1 cellular context compared by ENCODE assay signal in genomic region chr3:11643212-11644087, GRCh38.
TF ChIP-seq lines count a peak whose summit lies in the region.

TSS of gene VGLL4 (minus strand) at chr3:11643915. CDS start at chr3:11643518, 397 bp downstream.

TF ChIP-seq in HepG2, 621 proteins besides CTCF, POLR2A, EP300 and RAD21 (continued from another document and continues in another):
- no peak for TF ChIP-seq BCLAF1 (IDR thresholded peaks at IDR 0.05)
- TF ChIP-seq HMGA1 (CRISPR knock-in tag; conservative IDR thresholded peaks at IDR 0.05) = no peak
- TF ChIP-seq HMGXB4 (CRISPR knock-in tag; IDR thresholded peaks at IDR 0.05; ENCODE audit: borderline replicate concordance in 1 of 2, low read depth in 1 of 2) = peak in 1 of 2 experiments; percentile 34; a peak in 2 of 4 replicates
- no peak for TF ChIP-seq ZNF251 (CRISPR knock-in tag; IDR thresholded peaks at IDR 0.05)
- TF ChIP-seq HNRNPK (IDR thresholded peaks at IDR 0.05; ENCODE audit: low read depth, low read length, poor library complexity, severe bottlenecking) = no peak
- 0 out of 2 replicates have a peak, but pooled peaks have one; percentile 64 for TF ChIP-seq ZNF713 (CRISPR knock-in tag; IDR thresholded peaks at IDR 0.05)
- no peak for TF ChIP-seq CEBPB (IDR thresholded peaks at IDR 0.05; ENCODE audit: borderline replicate concordance, low read depth, low read length)
- TF ChIP-seq KLF9 (CRISPR knock-in tag; IDR thresholded peaks at IDR 0.05; ENCODE audit: low read depth) = 0 out of 2 replicates have a peak, but pooled peaks have one; percentile 20
- TF ChIP-seq ZC3H4 (CRISPR knock-in tag; IDR thresholded peaks at IDR 0.05; ENCODE audit: borderline replicate concordance) = no peak
- no peak for TF ChIP-seq CCAR2 (optimal IDR thresholded peaks at IDR 0.05; ENCODE audit: low read depth, low read length)
- TF ChIP-seq, protein P1, sequence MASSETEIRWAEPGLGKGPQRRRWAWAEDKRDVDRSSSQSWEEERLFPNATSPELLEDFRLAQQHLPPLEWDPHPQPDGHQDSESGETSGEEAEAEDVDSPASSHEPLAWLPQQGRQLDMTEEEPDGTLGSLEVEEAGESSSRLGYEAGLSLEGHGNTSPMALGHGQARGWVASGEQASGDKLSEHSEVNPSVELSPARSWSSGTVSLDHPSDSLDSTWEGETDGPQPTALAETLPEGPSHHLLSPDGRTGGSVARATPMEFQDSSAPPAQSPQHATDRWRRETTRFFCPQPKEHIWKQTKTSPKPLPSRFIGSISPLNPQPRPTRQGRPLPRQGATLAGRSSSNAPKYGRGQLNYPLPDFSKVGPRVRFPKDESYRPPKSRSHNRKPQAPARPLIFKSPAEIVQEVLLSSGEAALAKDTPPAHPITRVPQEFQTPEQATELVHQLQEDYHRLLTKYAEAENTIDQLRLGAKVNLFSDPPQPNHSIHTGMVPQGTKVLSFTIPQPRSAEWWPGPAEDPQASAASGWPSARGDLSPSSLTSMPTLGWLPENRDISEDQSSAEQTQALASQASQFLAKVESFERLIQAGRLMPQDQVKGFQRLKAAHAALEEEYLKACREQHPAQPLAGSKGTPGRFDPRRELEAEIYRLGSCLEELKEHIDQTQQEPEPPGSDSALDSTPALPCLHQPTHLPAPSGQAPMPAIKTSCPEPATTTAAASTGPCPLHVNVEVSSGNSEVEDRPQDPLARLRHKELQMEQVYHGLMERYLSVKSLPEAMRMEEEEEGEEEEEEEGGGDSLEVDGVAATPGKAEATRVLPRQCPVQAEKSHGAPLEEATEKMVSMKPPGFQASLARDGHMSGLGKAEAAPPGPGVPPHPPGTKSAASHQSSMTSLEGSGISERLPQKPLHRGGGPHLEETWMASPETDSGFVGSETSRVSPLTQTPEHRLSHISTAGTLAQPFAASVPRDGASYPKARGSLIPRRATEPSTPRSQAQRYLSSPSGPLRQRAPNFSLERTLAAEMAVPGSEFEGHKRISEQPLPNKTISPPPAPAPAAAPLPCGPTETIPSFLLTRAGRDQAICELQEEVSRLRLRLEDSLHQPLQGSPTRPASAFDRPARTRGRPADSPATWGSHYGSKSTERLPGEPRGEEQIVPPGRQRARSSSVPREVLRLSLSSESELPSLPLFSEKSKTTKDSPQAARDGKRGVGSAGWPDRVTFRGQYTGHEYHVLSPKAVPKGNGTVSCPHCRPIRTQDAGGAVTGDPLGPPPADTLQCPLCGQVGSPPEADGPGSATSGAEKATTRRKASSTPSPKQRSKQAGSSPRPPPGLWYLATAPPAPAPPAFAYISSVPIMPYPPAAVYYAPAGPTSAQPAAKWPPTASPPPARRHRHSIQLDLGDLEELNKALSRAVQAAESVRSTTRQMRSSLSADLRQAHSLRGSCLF (CRISPR knock-in tag; IDR thresholded peaks at IDR 0.05; ENCODE audit: borderline replicate concordance) = no peak
- TF ChIP-seq THRA (CRISPR knock-in tag; IDR thresholded peaks at IDR 0.05; ENCODE audit: borderline replicate concordance) = no peak
- TF ChIP-seq RFXANK (CRISPR knock-in tag; IDR thresholded peaks at IDR 0.05) = no peak
- TF ChIP-seq ZFYVE20 (CRISPR knock-in tag; IDR thresholded peaks at IDR 0.05; ENCODE audit: borderline replicate concordance, low read depth) = no peak
- TF ChIP-seq PRDM10 (CRISPR knock-in tag; IDR thresholded peaks at IDR 0.05; ENCODE audit: low read depth) = no peak
- TF ChIP-seq ETV6 (CRISPR knock-in tag; conservative IDR thresholded peaks at IDR 0.05) = no peak
- no peak for TF ChIP-seq ZNF160 (CRISPR knock-in tag; IDR thresholded peaks at IDR 0.05)
- no peak for TF ChIP-seq TEAD2 (CRISPR knock-in tag; IDR thresholded peaks at IDR 0.05)
- no peak for TF ChIP-seq ZNF562 (CRISPR knock-in tag; IDR thresholded peaks at IDR 0.05; ENCODE audit: borderline replicate concordance)
- TF ChIP-seq ATF3 (CRISPR knock-in tag; IDR thresholded peaks at IDR 0.05) = no peak
- TF ChIP-seq, protein P2, sequence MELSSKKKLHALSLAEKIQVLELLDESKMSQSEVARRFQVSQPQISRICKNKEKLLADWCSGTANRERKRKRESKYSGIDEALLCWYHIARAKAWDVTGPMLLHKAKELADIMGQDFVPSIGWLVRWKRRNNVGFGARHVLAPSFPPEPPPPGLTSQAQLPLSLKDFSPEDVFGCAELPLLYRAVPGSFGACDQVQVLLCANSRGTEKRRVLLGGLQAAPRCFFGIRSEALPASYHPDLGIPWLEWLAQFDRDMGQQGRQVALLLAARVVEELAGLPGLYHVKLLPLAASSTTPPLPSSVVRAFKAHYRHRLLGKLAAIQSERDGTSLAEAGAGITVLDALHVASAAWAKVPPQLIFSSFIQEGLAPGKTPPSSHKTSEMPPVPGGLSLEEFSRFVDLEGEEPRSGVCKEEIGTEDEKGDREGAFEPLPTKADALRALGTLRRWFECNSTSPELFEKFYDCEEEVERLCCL (CRISPR knock-in tag; IDR thresholded peaks at IDR 0.05; ENCODE audit: borderline replicate concordance) = peak; percentile 19; the same call in 1 of the 2 replicates
- no peak for TF ChIP-seq ADNP (CRISPR knock-in tag; IDR thresholded peaks at IDR 0.05)
- TF ChIP-seq DR1 (CRISPR knock-in tag; IDR thresholded peaks at IDR 0.05) = peak; percentile 32; the same call in 1 of the 2 replicates
- TF ChIP-seq ZSCAN31 (CRISPR knock-in tag; IDR thresholded peaks at IDR 0.05; ENCODE audit: low read depth) = no peak
- TF ChIP-seq KAT2B (IDR thresholded peaks at IDR 0.05; ENCODE audit: borderline replicate concordance, low read depth, low read length) = no peak
- no peak for TF ChIP-seq ZNF10 (CRISPR knock-in tag; IDR thresholded peaks at IDR 0.05; ENCODE audit: borderline replicate concordance, low read depth)
- no peak for TF ChIP-seq FOXM1 (CRISPR knock-in tag; IDR thresholded peaks at IDR 0.05)
- peak; percentile 38; the same call in 1 of the 2 replicates for TF ChIP-seq SOX5 (CRISPR knock-in tag; IDR thresholded peaks at IDR 0.05; ENCODE audit: borderline replicate concordance)
- no peak for TF ChIP-seq NFIC (IDR thresholded peaks at IDR 0.05; ENCODE audit: low read length)
- no peak for TF ChIP-seq ZNF652 (CRISPR knock-in tag; IDR thresholded peaks at IDR 0.05; ENCODE audit: borderline replicate concordance, low read depth)
- TF ChIP-seq, protein P3, sequence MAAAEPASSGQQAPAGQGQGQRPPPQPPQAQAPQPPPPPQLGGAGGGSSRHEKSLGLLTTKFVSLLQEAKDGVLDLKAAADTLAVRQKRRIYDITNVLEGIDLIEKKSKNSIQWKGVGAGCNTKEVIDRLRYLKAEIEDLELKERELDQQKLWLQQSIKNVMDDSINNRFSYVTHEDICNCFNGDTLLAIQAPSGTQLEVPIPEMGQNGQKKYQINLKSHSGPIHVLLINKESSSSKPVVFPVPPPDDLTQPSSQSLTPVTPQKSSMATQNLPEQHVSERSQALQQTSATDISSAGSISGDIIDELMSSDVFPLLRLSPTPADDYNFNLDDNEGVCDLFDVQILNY (CRISPR knock-in tag; conservative IDR thresholded peaks at IDR 0.05) = no peak
- 0 out of 2 replicates have a peak, but pooled peaks have one; percentile 69 for TF ChIP-seq ZNF343 (CRISPR knock-in tag; IDR thresholded peaks at IDR 0.05)
- no peak for TF ChIP-seq ETS1 (CRISPR knock-in tag; IDR thresholded peaks at IDR 0.05)
- no peak for TF ChIP-seq ZNF275 (CRISPR knock-in tag; IDR thresholded peaks at IDR 0.05; ENCODE audit: borderline replicate concordance)
- TF ChIP-seq ZNF691 (CRISPR knock-in tag; IDR thresholded peaks at IDR 0.05; ENCODE audit: borderline replicate concordance, low read depth) = no peak
- TF ChIP-seq MED1 (CRISPR knock-in tag; IDR thresholded peaks at IDR 0.05) = peak; percentile 72
- TF ChIP-seq HNRNPL (IDR thresholded peaks at IDR 0.05; ENCODE audit: low read depth, low read length) = peak; percentile 66; the same call in 1 of the 2 replicates
